9 cellular contexts compared by ENCODE assay signal in genomic region chr12:29149691-29150382, GRCh38. TPM values are rescaled to one million over a fixed set of nuclear protein-coding genes. Genes with fewer than 3 reads are reported as not detected.
DNase-seq lines count a peak whose midpoint lies in the region; ATAC-seq, FAIRE-seq and TF ChIP-seq lines count a peak whose summit lies in the region.
"Had no signal": no experiment of that assay in that cellular context is flagged by ENCODE, and none has a peak within 500 bp of the region (broad histone marks: within the 10 kb centered on the region; RNA-seq: fewer than 3 reads in every experiment).

No MANE protein-coding gene starts in this region.

- H3K36me3 ChIP-seq in sigmoid colon, result no peaks in the 10 kb centered on the region

- in situ Hi-C loops in ACHN (cut with HindIII; ENCODE audit: low pct_ligation_motif_present, low pct_unique_long_range_greater_than_20kb, low sequenced_read_pairs), result no loop called here

- FAIRE-seq in D721Med (lab: Jason Lieb, UNC), result no peak

- peak overlapping the region; percentile 94 for H3K27ac ChIP-seq in HL-60 (replicated peaks)
- peak overlapping the region; percentile 77 to 83 (median 82) for H3K27ac ChIP-seq in sigmoid colon

- no peak for TF ChIP-seq POLR2A in sigmoid colon (IDR thresholded peaks at IDR 0.05)

- H3K27me3 ChIP-seq in HL-60 (ENCODE audit: insufficient read depth, poor library complexity, severe bottlenecking), result no peaks in the 10 kb centered on the region
- H3K27me3 ChIP-seq in sigmoid colon, result no peaks in the 10 kb centered on the region

- 6 to 15% methylated on average over 38 of the region's 38 CpGs for WGBS in sigmoid colon, 2 donors

- peaks cover 67% of the 10 kb centered on the region for H3K27me3 Mint-ChIP-seq in activated T-helper 2 cell treated with anti-CD3 and anti-CD28 coated beads, Interferon-gamma antibody, Interleukin-2, Interleukin-4, amounts not matched to agents 10 μg/mL and 5 μg/mL and 100 μg/mL, durations not matched to agents 14 hours and 24 hours and 36 hours (ENCODE audit: low read depth)

- H3K9me3 ChIP-seq in sigmoid colon, result no peaks in the 10 kb centered on the region

- H3K9me3 Mint-ChIP-seq in activated T-helper 2 cell treated with anti-CD3 and anti-CD28 coated beads, Interferon-gamma antibody, Interleukin-2, Interleukin-4, amounts not matched to agents 10 μg/mL and 5 μg/mL and 100 μg/mL, durations not matched to agents 14 hours and 24 hours and 36 hours, result no peaks in the 10 kb centered on the region

- TF ChIP-seq CTCF in GM10266 (IDR thresholded peaks at IDR 0.05; ENCODE audit: control insufficient read depth, insufficient read depth, low read depth, missing control alignments) (no peak), HL-60 (IDR thresholded peaks at IDR 0.05; ENCODE audit: insufficient read depth, low read length) (no peak), sigmoid colon (IDR thresholded peaks at IDR 0.05) (no peak), D721Med (IDR thresholded peaks at IDR 0.05; ENCODE audit: insufficient read depth, missing control alignments) (no peak)

- no peak overlapping the region for H3K27ac Mint-ChIP-seq in activated T-helper 2 cell treated with anti-CD3 and anti-CD28 coated beads, Interferon-gamma antibody, Interleukin-2, Interleukin-4, amounts not matched to agents 10 μg/mL and 5 μg/mL and 100 μg/mL, durations not matched to agents 14 hours and 24 hours and 36 hours

- peaks cover 0 to 30% (median 14%) of the 10 kb centered on the region in 4 donors for H3K4me1 ChIP-seq in sigmoid colon

- no peak for TF ChIP-seq EP300 in sigmoid colon (IDR thresholded peaks at IDR 0.05)

- peak overlapping the region; percentile 68 for H3K4me3 ChIP-seq in HL-60 (replicated peaks; ENCODE audit: insufficient read depth, low read length)
- H3K4me3 ChIP-seq in sigmoid colon, result peak overlapping the region; percentile 60 to 75 (median 66)

- peak; percentile 23 to 35 for ATAC-seq in left cardiac atrium
- ATAC-seq in HG02678 (IDR thresholded peaks at IDR 0.05; ENCODE audit: unreplicated experiment), result no peak

- peak; percentile 32 for DNase-seq in GM10266 (ENCODE audit: extremely low spot score)
- DNase-seq in HL-60 (ENCODE audit: low read depth in 1 of 2, low spot score in 1 of 2), result peak in 1 of 2 experiments; percentile 30
- DNase-seq in activated T-helper 2 cell treated with anti-CD3 and anti-CD28 coated beads, Interferon-gamma antibody, Interleukin-2, Interleukin-4, amounts not matched to agents 10 μg/mL and 5 μg/mL and 100 μg/mL, durations not matched to agents 14 hours and 24 hours and 36 hours (ENCODE audit: low spot score), result no peak
- DNase-seq in left cardiac atrium, result no peak
- DNase-seq in sigmoid colon, result peak; percentile 68
- DNase-seq in ACHN, result no peak
- DNase-seq in D721Med (ENCODE audit: insufficient read length, low spot score), result no peak

- peaks cover 21% of the 10 kb centered on the region for H3K4me1 Mint-ChIP-seq in activated T-helper 2 cell treated with anti-CD3 and anti-CD28 coated beads, Interferon-gamma antibody, Interleukin-2, Interleukin-4, amounts not matched to agents 10 μg/mL and 5 μg/mL and 100 μg/mL, durations not matched to agents 14 hours and 24 hours and 36 hours (ENCODE audit: low read depth)

- intact Hi-C loops in activated T-helper 2 cell treated with anti-CD3 and anti-CD28 coated beads, Interferon-gamma antibody, Interleukin-2, Interleukin-4, amounts not matched to agents 10 μg/mL and 5 μg/mL and 100 μg/mL, durations not matched to agents 14 hours and 24 hours and 36 hours (cut with micrococcal nuclease), result loop anchor here (1.0 to 5.0 kb wide), 2 partner anchors 46 to 167 kb away; no protein-coding TSS in a partner anchor
- intact Hi-C loops in left cardiac atrium (cut with DNase I), result no loop called here
- intact Hi-C loops in sigmoid colon (cut with DNase I), result loop anchor here (5.0 to 10.0 kb wide), 3 partner anchors 75 to 235 kb away; partner anchors contain the start of gene ERGIC2

- no peaks in the 10 kb centered on the region for H3K36me3 Mint-ChIP-seq in activated T-helper 2 cell treated with anti-CD3 and anti-CD28 coated beads, Interferon-gamma antibody, Interleukin-2, Interleukin-4, amounts not matched to agents 10 μg/mL and 5 μg/mL and 100 μg/mL, durations not matched to agents 14 hours and 24 hours and 36 hours (ENCODE audit: low read depth)

- H3K4me3 Mint-ChIP-seq in activated T-helper 2 cell treated with anti-CD3 and anti-CD28 coated beads, Interferon-gamma antibody, Interleukin-2, Interleukin-4, amounts not matched to agents 10 μg/mL and 5 μg/mL and 100 μg/mL, durations not matched to agents 14 hours and 24 hours and 36 hours (ENCODE audit: low read depth), result peak overlapping the region; percentile 57

RNA-seq across cellular contexts. Expression of gene FAR2, which starts 0.8 kb away (rescaled TPM):
- 3.8 and 4.3 TPM in 2 replicates for total RNA-seq in activated T-helper 2 cell treated with anti-CD3 and anti-CD28 coated beads, Interferon-gamma antibody, Interleukin-2, Interleukin-4, amounts not matched to agents 10 μg/mL and 5 μg/mL and 100 μg/mL, durations not matched to agents 14 hours and 24 hours and 36 hours
- total RNA-seq in left cardiac atrium (1 to 10 TPM; 6.2 TPM), sigmoid colon (10 to 100 TPM; 11.1 to 13.0 (median 11.9) TPM)
- 10 to 100 TPM; 33.5 to 46.7 (median 34.8) TPM for polyA plus RNA-seq in sigmoid colon
- total RNA-seq: NCI-H460 had no signal

Comparison
In these comparisons a context has a peak if more than half of its experiments do, and no peak if none do; other contexts are left out.
1. DNase-seq: peak in GM10266 (single experiment) and sigmoid colon (single experiment); none in activated T-helper 2 cell treated with anti-CD3 and anti-CD28 coated beads, Interferon-gamma antibody, Interleukin-2, Interleukin-4, amounts not matched to agents 10 μg/mL and 5 μg/mL and 100 μg/mL, durations not matched to agents 14 hours and 24 hours and 36 hours (single experiment), left cardiac atrium (single experiment), ACHN (single experiment) and D721Med (single experiment).
2. intact Hi-C loops: an anchor here in activated T-helper 2 cell treated with anti-CD3 and anti-CD28 coated beads, Interferon-gamma antibody, Interleukin-2, Interleukin-4, amounts not matched to agents 10 μg/mL and 5 μg/mL and 100 μg/mL, durations not matched to agents 14 hours and 24 hours and 36 hours (1.0 to 5.0 kb wide) and sigmoid colon (5.0 to 10.0 kb wide); none called in left cardiac atrium.